Comparison of ENCODE assay signal across 17 cellular contexts in the genomic region with DNA sequence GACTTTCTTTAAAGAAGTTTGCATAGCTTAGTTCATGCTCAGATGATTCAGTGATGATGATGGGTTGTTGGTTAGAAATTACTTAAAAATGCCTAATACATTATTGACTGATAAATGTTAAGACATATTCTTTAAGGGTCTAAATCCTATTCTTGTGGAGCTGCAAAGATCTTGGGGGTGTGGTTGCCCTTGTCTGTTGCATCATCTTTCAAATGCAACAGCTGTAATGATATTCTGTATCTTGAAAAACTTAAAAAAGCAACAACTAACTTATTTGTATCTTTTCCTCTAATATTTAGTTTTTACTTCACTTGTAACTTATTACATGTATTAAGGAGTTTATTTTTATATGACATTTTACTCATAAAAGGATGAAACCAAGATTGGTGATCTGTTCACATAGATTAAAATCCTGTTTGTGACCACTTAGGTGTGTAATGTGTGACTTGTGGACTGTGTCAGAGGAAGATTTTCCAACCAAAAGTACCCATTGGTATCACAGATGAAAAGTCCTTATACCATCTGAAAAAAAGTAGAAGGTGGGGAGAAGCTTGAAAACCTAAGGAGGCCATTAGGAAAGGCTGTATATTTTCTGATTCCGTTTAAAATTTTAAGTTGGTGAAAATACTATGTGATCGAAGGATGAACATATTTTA.
DNase-seq lines count a peak whose midpoint lies in the region; ATAC-seq, FAIRE-seq and TF ChIP-seq lines count a peak whose summit lies in the region.
"Had no signal": no experiment of that assay in that cellular context is flagged by ENCODE, and none has a peak within 500 bp of the region (broad histone marks: within the 10 kb centered on the region; RNA-seq: fewer than 3 reads in every experiment).

No MANE protein-coding gene starts in this region.

- H2AFZ ChIP-seq in astrocyte (ENCODE audit: low read depth, low read length), result no peak overlapping the region

- peak; percentile 53 for ATAC-seq in activated naive CD8-positive, alpha-beta T cell treated with anti-CD3 and anti-CD28 coated beads, Interleukin-2, amount 50 U/mL, for 24 hours
- no peak for ATAC-seq in activated T-cell treated with anti-CD3 and anti-CD28 coated beads, Interleukin-2, amount 50 U/mL, for 72 hours (replicated peaks in 1 of 2)

- no peak for TF ChIP-seq CTCF in astrocyte (IDR thresholded peaks at IDR 0.05; ENCODE audit: insufficient read depth, low read depth, low read length)
- no peak for TF ChIP-seq CTCF in glutamatergic neuron (IDR thresholded peaks at IDR 0.05; ENCODE audit: partially characterized antibody, unreplicated experiment)
- no peak for TF ChIP-seq CTCF in GM13977 (IDR thresholded peaks at IDR 0.05; ENCODE audit: extremely low read depth, insufficient read depth, missing control alignments)

- peaks cover 71% of the 10 kb centered on the region for H3K4me1 Mint-ChIP-seq in activated naive CD8-positive, alpha-beta T cell treated with anti-CD3 and anti-CD28 coated beads, Interleukin-2, amount 50 U/mL, for 24 hours
- H3K4me1 Mint-ChIP-seq in activated naive CD8-positive, alpha-beta T cell treated with anti-CD3 and anti-CD28 coated beads for 36 hours, result peaks cover 71% of the 10 kb centered on the region
- peaks cover 91% of the 10 kb centered on the region for H3K4me1 Mint-ChIP-seq in astrocyte (ENCODE audit: low read depth, unreplicated experiment)
- H3K4me1 Mint-ChIP-seq in glutamatergic neuron (ENCODE audit: low read depth, unreplicated experiment), result peaks cover 83% of the 10 kb centered on the region
- peaks cover 66% of the 10 kb centered on the region for H3K4me1 Mint-ChIP-seq in stimulated activated naive CD8-positive, alpha-beta T cell treated with anti-CD3 and anti-CD28 coated beads, Interleukin-15, Interleukin-2, amounts not matched to agents 100 ng/mL and 50 ng/mL, for 24 hours (ENCODE audit: low read depth)
- peaks cover 67% of the 10 kb centered on the region for H3K4me1 Mint-ChIP-seq in activated T-cell treated with anti-CD3 and anti-CD28 coated beads, Interleukin-2, amount 50 U/mL, for 72 hours (ENCODE audit: low read depth)

- H3K4me3 Mint-ChIP-seq in activated naive CD8-positive, alpha-beta T cell treated with anti-CD3 and anti-CD28 coated beads, Interleukin-2, amount 50 U/mL, for 24 hours, result no peak overlapping the region
- H3K4me3 Mint-ChIP-seq in activated naive CD8-positive, alpha-beta T cell treated with anti-CD3 and anti-CD28 coated beads for 36 hours, result no peak overlapping the region
- H3K4me3 Mint-ChIP-seq in astrocyte (ENCODE audit: unreplicated experiment) (peak overlapping the region; percentile 34), glutamatergic neuron (ENCODE audit: unreplicated experiment) (no peak overlapping the region)
- peak overlapping the region; percentile 5 for H3K4me3 Mint-ChIP-seq in stimulated activated naive CD8-positive, alpha-beta T cell treated with anti-CD3 and anti-CD28 coated beads, Interleukin-15, Interleukin-2, amounts not matched to agents 100 ng/mL and 50 ng/mL, for 24 hours
- no peak overlapping the region for H3K4me3 Mint-ChIP-seq in activated T-cell treated with anti-CD3 and anti-CD28 coated beads, Interleukin-2, amount 50 U/mL, for 72 hours

- H3K9me3 Mint-ChIP-seq in activated naive CD8-positive, alpha-beta T cell treated with anti-CD3 and anti-CD28 coated beads, Interleukin-2, amount 50 U/mL, for 24 hours, result no peaks in the 10 kb centered on the region
- H3K9me3 Mint-ChIP-seq in activated naive CD8-positive, alpha-beta T cell treated with anti-CD3 and anti-CD28 coated beads for 36 hours, result no peaks in the 10 kb centered on the region
- H3K9me3 Mint-ChIP-seq in astrocyte (ENCODE audit: unreplicated experiment) (no peaks in the 10 kb centered on the region), glutamatergic neuron (ENCODE audit: unreplicated experiment) (peaks cover 15% of the 10 kb centered on the region)
- H3K9me3 Mint-ChIP-seq in stimulated activated naive CD8-positive, alpha-beta T cell treated with anti-CD3 and anti-CD28 coated beads, Interleukin-15, Interleukin-2, amounts not matched to agents 100 ng/mL and 50 ng/mL, for 24 hours, result no peaks in the 10 kb centered on the region
- no peaks in the 10 kb centered on the region for H3K9me3 Mint-ChIP-seq in activated T-cell treated with anti-CD3 and anti-CD28 coated beads, Interleukin-2, amount 50 U/mL, for 72 hours

- no peak overlapping the region for H3K4me3 ChIP-seq in astrocyte (ENCODE audit: insufficient read depth, low read depth, low read length)
- H3K4me3 ChIP-seq: HAP-1 had no signal

- H3K36me3 ChIP-seq in astrocyte (ENCODE audit: insufficient read depth, low read length), result no peaks in the 10 kb centered on the region
- H3K36me3 ChIP-seq: HAP-1 had no signal

- no peaks in the 10 kb centered on the region for H3K9me3 ChIP-seq in astrocyte (ENCODE audit: insufficient read depth, low read depth, low read length)
- H3K9me3 ChIP-seq: HAP-1 had no signal

- in situ Hi-C loops in GM13977 (cut with MboI; ENCODE audit: low pct_unique_long_range_greater_than_20kb, low sequenced_read_pairs, unreplicated experiment), result no loop called here

- no peaks in the 10 kb centered on the region for H3K27me3 Mint-ChIP-seq in activated naive CD8-positive, alpha-beta T cell treated with anti-CD3 and anti-CD28 coated beads, Interleukin-2, amount 50 U/mL, for 24 hours
- no peaks in the 10 kb centered on the region for H3K27me3 Mint-ChIP-seq in activated naive CD8-positive, alpha-beta T cell treated with anti-CD3 and anti-CD28 coated beads for 36 hours
- H3K27me3 Mint-ChIP-seq in astrocyte (ENCODE audit: low read depth, unreplicated experiment) (no peaks in the 10 kb centered on the region), glutamatergic neuron (ENCODE audit: unreplicated experiment) (peaks cover 14% of the 10 kb centered on the region)
- H3K27me3 Mint-ChIP-seq in stimulated activated naive CD8-positive, alpha-beta T cell treated with anti-CD3 and anti-CD28 coated beads, Interleukin-15, Interleukin-2, amounts not matched to agents 100 ng/mL and 50 ng/mL, for 24 hours, result no peaks in the 10 kb centered on the region
- H3K27me3 Mint-ChIP-seq in activated T-cell treated with anti-CD3 and anti-CD28 coated beads, Interleukin-2, amount 50 U/mL, for 72 hours (ENCODE audit: low read depth), result no peaks in the 10 kb centered on the region

- H4K20me1 ChIP-seq in astrocyte (ENCODE audit: insufficient read depth, low read length), result peaks cover 94% of the 10 kb centered on the region

- H3K36me3 Mint-ChIP-seq in activated naive CD8-positive, alpha-beta T cell treated with anti-CD3 and anti-CD28 coated beads, Interleukin-2, amount 50 U/mL, for 24 hours (ENCODE audit: low read depth), result no peaks in the 10 kb centered on the region
- no peaks in the 10 kb centered on the region for H3K36me3 Mint-ChIP-seq in activated naive CD8-positive, alpha-beta T cell treated with anti-CD3 and anti-CD28 coated beads for 36 hours
- peaks cover 4% of the 10 kb centered on the region for H3K36me3 Mint-ChIP-seq in astrocyte (ENCODE audit: low read depth, unreplicated experiment)
- H3K36me3 Mint-ChIP-seq in glutamatergic neuron (ENCODE audit: unreplicated experiment), result no peaks in the 10 kb centered on the region
- H3K36me3 Mint-ChIP-seq in stimulated activated naive CD8-positive, alpha-beta T cell treated with anti-CD3 and anti-CD28 coated beads, Interleukin-15, Interleukin-2, amounts not matched to agents 100 ng/mL and 50 ng/mL, for 24 hours (ENCODE audit: low read depth), result no peaks in the 10 kb centered on the region
- no peaks in the 10 kb centered on the region for H3K36me3 Mint-ChIP-seq in activated T-cell treated with anti-CD3 and anti-CD28 coated beads, Interleukin-2, amount 50 U/mL, for 72 hours (ENCODE audit: insufficient read depth in 2 of 2)

- no peak for FAIRE-seq in astrocyte (lab: Jason Lieb, UNC)

- no peak for DNase-seq in activated naive CD8-positive, alpha-beta T cell treated with anti-CD3 and anti-CD28 coated beads, Interleukin-2, amount 50 U/mL, for 24 hours
- no peak for DNase-seq in activated naive CD8-positive, alpha-beta T cell treated with anti-CD3 and anti-CD28 coated beads for 36 hours
- DNase-seq in astrocyte (ENCODE audit: low read depth), result no peak
- no peak for DNase-seq in glutamatergic neuron
- no peak for DNase-seq in activated T-cell treated with anti-CD3 and anti-CD28 coated beads, Interleukin-2, amount 50 U/mL, for 72 hours
- DNase-seq in GM13977 (ENCODE audit: low spot score), result no peak
- DNase-seq in T-helper 2 cell, result no peak
- DNase-seq: 8988T, C1 segment of cervical spinal cord, DMS 273 treated with DMSO at 0.1 percent for 48 hours, NCI-H1092 treated with DMSO at 0.1 percent for 48 hours, NCI-H1694, NCI-H446, NCI-H774, SIG-M5 had no signal

- H3K79me2 ChIP-seq in astrocyte (ENCODE audit: insufficient read depth, low read length), result peaks cover 99% of the 10 kb centered on the region

- H3K4me1 ChIP-seq in astrocyte (ENCODE audit: insufficient read depth, low read length), result peaks cover 22% of the 10 kb centered on the region

- no peak overlapping the region for H3K27ac Mint-ChIP-seq in activated naive CD8-positive, alpha-beta T cell treated with anti-CD3 and anti-CD28 coated beads, Interleukin-2, amount 50 U/mL, for 24 hours
- H3K27ac Mint-ChIP-seq in activated naive CD8-positive, alpha-beta T cell treated with anti-CD3 and anti-CD28 coated beads for 36 hours, result no peak overlapping the region
- peak overlapping the region; percentile 60 for H3K27ac Mint-ChIP-seq in astrocyte (ENCODE audit: unreplicated experiment)
- peak overlapping the region; percentile 26 for H3K27ac Mint-ChIP-seq in glutamatergic neuron (ENCODE audit: unreplicated experiment)
- no peak overlapping the region for H3K27ac Mint-ChIP-seq in stimulated activated naive CD8-positive, alpha-beta T cell treated with anti-CD3 and anti-CD28 coated beads, Interleukin-15, Interleukin-2, amounts not matched to agents 100 ng/mL and 50 ng/mL, for 24 hours
- no peak overlapping the region for H3K27ac Mint-ChIP-seq in activated T-cell treated with anti-CD3 and anti-CD28 coated beads, Interleukin-2, amount 50 U/mL, for 72 hours

- H3K4me2 ChIP-seq in astrocyte (ENCODE audit: low read length), result no peak overlapping the region

- H3K9ac ChIP-seq in astrocyte (ENCODE audit: low read length), result no peak overlapping the region

- H3K27me3 ChIP-seq in astrocyte (ENCODE audit: insufficient read depth, low read length), result no peaks in the 10 kb centered on the region

- H3K27ac ChIP-seq in astrocyte (ENCODE audit: low read depth, low read length), result no peak overlapping the region

Comparison
In these comparisons a context has a peak if more than half of its experiments do, and no peak if none do; other contexts are left out.
1. H3K27ac Mint-ChIP-seq: peak in astrocyte (single experiment) and glutamatergic neuron (single experiment); none in activated naive CD8-positive, alpha-beta T cell treated with anti-CD3 and anti-CD28 coated beads, Interleukin-2, amount 50 U/mL, for 24 hours (single experiment), activated naive CD8-positive, alpha-beta T cell treated with anti-CD3 and anti-CD28 coated beads for 36 hours (single experiment), stimulated activated naive CD8-positive, alpha-beta T cell treated with anti-CD3 and anti-CD28 coated beads, Interleukin-15, Interleukin-2, amounts not matched to agents 100 ng/mL and 50 ng/mL, for 24 hours (single experiment) and activated T-cell treated with anti-CD3 and anti-CD28 coated beads, Interleukin-2, amount 50 U/mL, for 72 hours (single experiment).
2. H3K4me3 Mint-ChIP-seq: peak in astrocyte (single experiment) and stimulated activated naive CD8-positive, alpha-beta T cell treated with anti-CD3 and anti-CD28 coated beads, Interleukin-15, Interleukin-2, amounts not matched to agents 100 ng/mL and 50 ng/mL, for 24 hours (single experiment); none in activated naive CD8-positive, alpha-beta T cell treated with anti-CD3 and anti-CD28 coated beads, Interleukin-2, amount 50 U/mL, for 24 hours (single experiment), activated naive CD8-positive, alpha-beta T cell treated with anti-CD3 and anti-CD28 coated beads for 36 hours (single experiment), glutamatergic neuron (single experiment) and activated T-cell treated with anti-CD3 and anti-CD28 coated beads, Interleukin-2, amount 50 U/mL, for 72 hours (0 of 2).